In genomic region chr3:75434276-75434936, GRCh38 we compare ENCODE assay signal across 8 cellular contexts.
A peak's percentile ranks its signal among the peaks of the same experiment; 100 is the strongest.
DNase-seq lines count a peak whose midpoint lies in the region; ATAC-seq, FAIRE-seq and TF ChIP-seq lines count a peak whose summit lies in the region.
"Not testable (repeated sequence)": the region's sequence is repeated elsewhere in the genome, so short reads cannot be mapped to it uniquely, and the experiment has no call there.

No MANE protein-coding gene starts in this region.

- WGBS in K562 (ENCODE audit: insufficient coverage, low coverage, missing lambda C conversion rate): 1% methylated on average over 13 of the region's 35 CpGs

- CTCF ChIA-PET in AG04450 (lab: Charles Lee); K562 (lab: Yijun Ruan, JAX; ENCODE audit: low intra/inter-chr PET ratio): not testable (repeated sequence)

- peaks cover 13% of the 10 kb centered on the region for H3K79me2 ChIP-seq in K562 (ENCODE audit: control insufficient read depth, insufficient read depth, low read length)

- H3K36me3 ChIP-seq in H7 (replicated peaks; ENCODE audit: control insufficient read depth, insufficient read depth, low read length); K562 (ENCODE audit: control insufficient read depth, insufficient read depth, low read length); mucosa of descending colon (ENCODE audit: low read depth): not testable (repeated sequence)

- not testable (repeated sequence) for H3K4me1 ChIP-seq in K562 (replicated peaks in 1 of 2; ENCODE audit: control insufficient read depth in 2 of 2, insufficient read depth in 2 of 2, low read length in 2 of 2); foreskin keratinocyte; mucosa of descending colon (ENCODE audit: low read depth)

- BruUV-seq in K562 (replicated peaks; lab: Mats Ljungman, UMichigan): not testable (repeated sequence)

- not testable (repeated sequence) for FAIRE-seq in K562 (lab: Jason Lieb, UNC)

- not testable (repeated sequence) for DNase-seq in AG04450 (ENCODE audit: low read depth, low spot score)
- peak; percentile 37 for DNase-seq in H7
- peak; percentile 60 for DNase-seq in NCI-H460 (ENCODE audit: extremely low read depth, low read depth)
- peak; percentile 31 for DNase-seq in activated CD4-positive, CD25-positive, alpha-beta regulatory T cell treated with anti-CD3 and anti-CD28 coated beads, Interleukin-2, amount 50 U/mL, for 72 hours
- DNase-seq in K562 (ENCODE audit: extremely low read depth in 1 of 4, low spot score in 3 of 4): peak in 1 of 4 experiments; percentile 18
- DNase-seq in foreskin keratinocyte: peak; percentile 12 to 47
- DNase-seq in mucosa of descending colon: peak in 2 of 3 donors; percentile 38 to 51
- peak; percentile 30 to 41 for DNase-seq in stimulated activated CD4-positive, alpha-beta T cell treated with anti-CD3 and anti-CD28 coated beads, Interleukin-2, amount 100 ng/mL, for 24 hours

- 0 out of 2 replicates have a peak overlapping the region, but pooled peaks have one; percentile 8 for H2AFZ ChIP-seq in K562 (ENCODE audit: low read depth, low read length)

- TF ChIP-seq POLR2A in K562 (conservative IDR thresholded peaks at IDR 0.05): not testable (repeated sequence)

- in situ Hi-C loops in K562 (cut with MboI): not testable (repeated sequence)

- H3K9me1 ChIP-seq in K562 (ENCODE audit: control insufficient read depth, insufficient read depth, low read length): not testable (repeated sequence)

- not testable (repeated sequence) for H4K20me1 ChIP-seq in K562 (replicated peaks; ENCODE audit: control insufficient read depth, insufficient read depth, low read length)

- H3K27me3 ChIP-seq in AG04450 (ENCODE audit: control insufficient read depth, insufficient read depth, low read length); H7 (ENCODE audit: control insufficient read depth, insufficient read depth, low read length); K562 (ENCODE audit: control insufficient read depth in 2 of 2, insufficient read depth in 2 of 2, low read length in 2 of 2); foreskin keratinocyte: not testable (repeated sequence)

- not testable (repeated sequence) for TF ChIP-seq CTCF in AG04450 (IDR thresholded peaks at IDR 0.05; ENCODE audit: low read depth, low read length); K562 (IDR thresholded peaks at IDR 0.05 in 2 of 3, conservative IDR thresholded peaks at IDR 0.05 in 1 of 3; ENCODE audit: insufficient read depth in 2 of 3, low read depth in 1 of 3, low read length in 3 of 3); foreskin keratinocyte (conservative IDR thresholded peaks at IDR 0.05); mucosa of descending colon (IDR thresholded peaks at IDR 0.05)

- TF ChIP-seq RAD21 in K562 (CRISPR knock-in tag; conservative IDR thresholded peaks at IDR 0.05 in 1 of 2, IDR thresholded peaks at IDR 0.05 in 1 of 2): not testable (repeated sequence)

- POLR2A ChIA-PET in AG04450 (lab: Yijun Ruan, JAX): interaction anchor here (0.6 kb wide), 1 partner anchor 1941 kb away, joined by 3 read pairs; no protein-coding TSS in a partner anchor
- POLR2A ChIA-PET in K562 (lab: Yijun Ruan, JAX): not testable (repeated sequence)

- peak overlapping the region; percentile 65 to 87 for H3K9ac ChIP-seq in K562 (ENCODE audit: insufficient read depth in 1 of 2, low read depth in 2 of 2, low read length in 2 of 2)

- ATAC-seq in K562, foreskin keratinocyte, mucosa of descending colon: not testable (repeated sequence)

- intact Hi-C loops in K562 (cut with micrococcal nuclease): loop anchor here (10.0 kb wide), 1 partner anchor 120 kb away; no protein-coding TSS in a partner anchor
- intact Hi-C loops in mucosa of descending colon (cut with DNase I, micrococcal nuclease): not testable (repeated sequence)

- H3K27ac ChIP-seq in AG04450 (ENCODE audit: low read depth, low read length) (peak overlapping the region; percentile 84), K562 (ENCODE audit: extremely low read depth, low read depth, low read length) (peak overlapping the region; percentile 75), foreskin keratinocyte (peak overlapping the region; percentile 86)

- TF ChIP-seq EP300 in K562 (IDR thresholded peaks at IDR 0.05; ENCODE audit: low read length): not testable (repeated sequence)

- peak overlapping the region; percentile 71 for H3K4me2 ChIP-seq in K562 (ENCODE audit: insufficient read depth, low read length)

- H3K4me3 ChIP-seq in AG04450 (ENCODE audit: low read depth, low read length) (peak overlapping the region; percentile 69), H7 (ENCODE audit: insufficient read depth, low read depth, low read length) (peak overlapping the region; percentile 59), K562 (peak overlapping the region; percentile 49), mucosa of descending colon (peak overlapping the region; percentile 59)

- not testable (repeated sequence) for H3K9me3 ChIP-seq in AG04450 (ENCODE audit: control insufficient read depth, insufficient read depth, low read length); K562 (replicated peaks; ENCODE audit: control insufficient read depth, insufficient read depth, low read depth, low read length); mucosa of descending colon

TF ChIP-seq in K562, 482 proteins besides CTCF, POLR2A, EP300 and RAD21 (continues in another document):
- TF ChIP-seq MNT (conservative IDR thresholded peaks at IDR 0.05) (0 out of 4 replicates have a peak, but pooled peaks of 1 of the 2 experiments have one; percentile 29), ZNF395 (CRISPR knock-in tag; IDR thresholded peaks at IDR 0.05) (peak; percentile 5; the same call in 1 of the 2 replicates), L3MBTL2 (IDR thresholded peaks at IDR 0.05) (peak; percentile 18; the same call in 1 of the 2 replicates)
